Comparison of ENCODE assay signal across 8 cellular contexts in genomic region chr22:46762238-46763050, GRCh38. TPM values are rescaled to one million over a fixed set of nuclear protein-coding genes. Genes with fewer than 3 reads are reported as not detected.
DNase-seq lines count a peak whose midpoint lies in the region; ATAC-seq and TF ChIP-seq lines count a peak whose summit lies in the region.

Gene TBC1D22A, plus strand, starts transcription at chr22:46762650. Its CDS starts 137 bp downstream, at chr22:46762787.

- peak within 1 kb of the TSS; percentile 69 for H3K27ac ChIP-seq in temporal lobe (ENCODE audit: low read depth, low read length)

- peak within 1 kb of the TSS; percentile 99 for H3K27ac Mint-ChIP-seq in activated naive CD8-positive, alpha-beta T cell

- H3K36me3 Mint-ChIP-seq in activated naive CD8-positive, alpha-beta T cell: no peaks in the 10 kb centered on the region

- H3K4me1 Mint-ChIP-seq in activated naive CD8-positive, alpha-beta T cell (ENCODE audit: low read depth): peaks cover 60% of the 10 kb centered on the region

- no peaks in the 10 kb centered on the region for H3K27me3 Mint-ChIP-seq in activated naive CD8-positive, alpha-beta T cell

- peak; percentile 70 for ATAC-seq in HG02571 (IDR thresholded peaks at IDR 0.05; ENCODE audit: unreplicated experiment)
- peak; percentile 84 for ATAC-seq in omental fat pad (ENCODE audit: low FRiP score)

- H3K9me3 Mint-ChIP-seq in activated naive CD8-positive, alpha-beta T cell (ENCODE audit: low read depth): no peaks in the 10 kb centered on the region

- peak; percentile 59 for DNase-seq in GM04503 (ENCODE audit: low read depth)
- DNase-seq in NCI-H1092 (lab: John Stamatoyannopoulos, UW): peak; percentile 67
- DNase-seq in SKM-1 treated with dmso at 0.1 percent for 144 hours (lab: John Stamatoyannopoulos, UW; ENCODE audit: unreplicated experiment): peak; percentile 95
- DNase-seq in glomerular visceral epithelial cell (ENCODE audit: extremely low spot score): peak; percentile 89
- peak; percentile 86 for DNase-seq in omental fat pad (ENCODE audit: low spot score)

- H3K4me3 Mint-ChIP-seq in activated naive CD8-positive, alpha-beta T cell: peak within 1 kb of the TSS; percentile 99

- TF ChIP-seq CTCF in omental fat pad (IDR thresholded peaks at IDR 0.05): no peak

RNA-seq across cellular contexts. Expression of gene TBC1D22A, which starts in this region (rescaled TPM):
- 10 to 100 TPM; 21.3 to 31.2 (median 24.5) TPM for total RNA-seq in omental fat pad
- 4.7 TPM for total RNA-seq in temporal lobe

Comparison
In these comparisons a context has a peak if more than half of its experiments do, and no peak if none do; other contexts are left out.
1. Peak in every context shown above with its lines: DNase-seq, ATAC-seq and H3K27ac ChIP-seq.